Comparison of ENCODE assay signal across 8 cellular contexts in the genomic region with DNA sequence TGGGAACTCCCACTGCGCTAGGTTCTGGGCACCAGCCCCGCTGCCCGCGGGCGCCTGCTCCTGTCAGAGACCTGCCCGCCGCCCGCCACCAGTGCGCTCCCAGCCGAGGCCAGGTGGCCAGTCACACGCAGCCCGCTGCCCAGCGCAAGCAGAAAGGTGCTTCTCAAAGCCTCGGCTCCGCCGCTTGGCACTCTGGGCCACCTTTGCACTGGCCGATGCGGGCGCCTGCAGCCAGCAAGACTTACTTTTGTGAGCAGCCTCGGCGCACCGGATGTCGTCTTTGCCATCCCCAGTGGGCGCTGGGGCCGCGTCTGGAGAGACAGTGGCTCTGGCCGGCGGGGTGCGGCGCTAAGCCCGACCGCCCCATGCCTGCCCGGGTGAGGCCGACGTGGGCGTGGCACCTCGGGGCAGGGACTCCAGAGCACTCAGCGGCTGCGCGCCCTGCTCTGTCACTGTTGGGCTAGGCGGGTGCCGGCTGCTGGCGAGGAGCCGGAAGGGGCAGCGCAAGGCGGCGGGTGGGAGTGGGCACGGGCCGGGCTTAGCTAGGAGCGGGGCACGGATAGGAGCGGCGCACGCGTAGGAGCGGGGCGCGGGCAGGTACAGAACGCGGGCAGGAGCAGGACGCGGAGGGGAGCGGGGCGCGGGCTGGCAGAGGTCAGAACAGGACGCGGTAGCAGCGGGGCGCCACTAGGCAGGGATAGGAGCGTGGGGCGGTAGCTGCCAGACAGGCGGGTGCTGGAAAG. TPM values are rescaled to one million over a fixed set of nuclear protein-coding genes. Genes with fewer than 3 reads are reported as not detected.
DNase-seq lines count a peak whose midpoint lies in the region; ATAC-seq, FAIRE-seq and TF ChIP-seq lines count a peak whose summit lies in the region.
"Not testable (repeated sequence)": the region's sequence is repeated elsewhere in the genome, so short reads cannot be mapped to it uniquely, and the experiment has no call there.

No MANE protein-coding gene starts in this region.

- not testable (repeated sequence) for H3K9ac ChIP-seq in H9 (ENCODE audit: extremely low read depth, insufficient read length, low read length); K562 (ENCODE audit: insufficient read depth in 1 of 2, low read depth in 2 of 2, low read length in 2 of 2); mesenchymal stem cell (ENCODE audit: low read length)

- not testable (repeated sequence) for H3K36me3 ChIP-seq in K562 (ENCODE audit: control insufficient read depth, insufficient read depth, low read length); mesenchymal stem cell (ENCODE audit: control insufficient read depth in 1 of 2, insufficient read depth in 2 of 2, low read depth in 1 of 2, low read length in 2 of 2)

- not testable (repeated sequence) for ATAC-seq in K562

- H3K4me1 Mint-ChIP-seq in H9: peaks cover 12 to 17% of the 10 kb centered on the region in 2 experiments
- H3K4me1 Mint-ChIP-seq in glutamatergic neuron (ENCODE audit: low read depth, unreplicated experiment): not testable (repeated sequence)

- H4K8ac ChIP-seq in H9 (replicated peaks; ENCODE audit: insufficient read length, low read depth, low read length); mesenchymal stem cell (ENCODE audit: low read length): not testable (repeated sequence)

- H3K27ac ChIP-seq in H9 (ENCODE audit: insufficient read length, low read depth, low read length); K562 (ENCODE audit: extremely low read depth, low read depth, low read length); mesenchymal stem cell (ENCODE audit: low read length, poor library complexity, severe bottlenecking): not testable (repeated sequence)

- H4K5ac ChIP-seq in H9 (ENCODE audit: insufficient read length, low read depth, low read length): not testable (repeated sequence)

- not testable (repeated sequence) for TF ChIP-seq EP300 in K562 (IDR thresholded peaks at IDR 0.05; ENCODE audit: low read length)

- not testable (repeated sequence) for H3K9me3 ChIP-seq in H9 (ENCODE audit: control insufficient read depth, low read depth, low read length); K562 (replicated peaks; ENCODE audit: control insufficient read depth, insufficient read depth, low read depth, low read length); mesenchymal stem cell (ENCODE audit: control insufficient read depth, low read length)

- DNase-seq in AG04449 (ENCODE audit: low read depth, low spot score); K562 (ENCODE audit: extremely low read depth in 1 of 4, low spot score in 3 of 4); glutamatergic neuron; mesenchymal stem cell; skeletal muscle cell (ENCODE audit: low read depth): not testable (repeated sequence)
- DNase-seq in H9 (peak; percentile 47), NCI-H69 (lab: John Stamatoyannopoulos, UW) (peak; percentile 80)
- peak; percentile 16 to 20 for DNase-seq in activated CD4-positive, alpha-beta T cell treated with anti-CD3 and anti-CD28 coated beads, Interleukin-2, amount 50 U/mL, for 48 hours

- H3K27me3 ChIP-seq in H9 (ENCODE audit: insufficient read depth, low read length); K562 (ENCODE audit: control insufficient read depth in 2 of 2, insufficient read depth in 2 of 2, low read length in 2 of 2): not testable (repeated sequence)
- H3K27me3 ChIP-seq in mesenchymal stem cell (ENCODE audit: control insufficient read depth in 1 of 2, insufficient read depth in 1 of 2, low read length in 2 of 2): peaks cover 13 to 14% of the 10 kb centered on the region in 2 experiments

- not testable (repeated sequence) for H4K91ac ChIP-seq in H9 (ENCODE audit: insufficient read length, low read depth, low read length)
- peak overlapping the region; percentile 68 for H4K91ac ChIP-seq in mesenchymal stem cell (ENCODE audit: low read length)

- H3K4me2 ChIP-seq in H9 (ENCODE audit: insufficient read depth, insufficient read length, low read length): peak overlapping the region; percentile 10
- H3K4me2 ChIP-seq in K562 (ENCODE audit: insufficient read depth, low read length): not testable (repeated sequence)
- peak overlapping the region; percentile 65 for H3K4me2 ChIP-seq in mesenchymal stem cell (ENCODE audit: low read length, poor library complexity, severe bottlenecking)

- H2BK5ac ChIP-seq in H9 (ENCODE audit: insufficient read length, low read length); mesenchymal stem cell (ENCODE audit: low read depth, low read length, poor library complexity, severe bottlenecking): not testable (repeated sequence)

- H4K20me1 ChIP-seq in H9 (ENCODE audit: control insufficient read depth, insufficient read depth, insufficient read length); K562 (replicated peaks; ENCODE audit: control insufficient read depth, insufficient read depth, low read length): not testable (repeated sequence)

- not testable (repeated sequence) for H3K56ac ChIP-seq in H9 (ENCODE audit: insufficient read length, low read depth, low read length)

- H2AK5ac ChIP-seq in H9 (ENCODE audit: insufficient read length, low read length); mesenchymal stem cell (ENCODE audit: low read length, severe bottlenecking): not testable (repeated sequence)

- H2BK20ac ChIP-seq in H9 (ENCODE audit: low read depth, low read length, poor library complexity, severe bottlenecking): not testable (repeated sequence)

- H3K4me3 Mint-ChIP-seq in H9: peak overlapping the region; percentile 74 to 85
- peak overlapping the region; percentile 78 for H3K4me3 Mint-ChIP-seq in glutamatergic neuron (ENCODE audit: unreplicated experiment)

- not testable (repeated sequence) for TF ChIP-seq RAD21 in K562 (CRISPR knock-in tag; conservative IDR thresholded peaks at IDR 0.05 in 1 of 2, IDR thresholded peaks at IDR 0.05 in 1 of 2)

- H3K23ac ChIP-seq in H9 (ENCODE audit: insufficient read length, low read depth, low read length); mesenchymal stem cell (ENCODE audit: low read length in 2 of 2): not testable (repeated sequence)

- not testable (repeated sequence) for H3K79me2 ChIP-seq in H9 (ENCODE audit: insufficient read depth, low read length); K562 (ENCODE audit: control insufficient read depth, insufficient read depth, low read length)

- not testable (repeated sequence) for H3K9me3 Mint-ChIP-seq in H9; glutamatergic neuron (ENCODE audit: unreplicated experiment)

- POLR2A ChIA-PET in AG04449 (lab: Yijun Ruan, JAX); K562 (lab: Yijun Ruan, JAX): not testable (repeated sequence)

- peak overlapping the region; percentile 27; the same call in 1 of the 2 replicates for H3K4me3 ChIP-seq in AG04449 (ENCODE audit: low read depth, low read length)
- H3K4me3 ChIP-seq in K562: not testable (repeated sequence)
- H3K4me3 ChIP-seq in mesenchymal stem cell (ENCODE audit: insufficient read depth in 1 of 2, low read depth in 1 of 2, low read length in 2 of 2): peak overlapping the region in 1 of 2 experiments; percentile 41
- H3K4me3 ChIP-seq in skeletal muscle cell (ENCODE audit: low read depth, low read length): peak overlapping the region; percentile 33

- H3T11ph ChIP-seq in H9 (ENCODE audit: low read length): not testable (repeated sequence)

- CTCF ChIA-PET in AG04449 (lab: Yijun Ruan, JAX); K562 (lab: Yijun Ruan, JAX; ENCODE audit: low intra/inter-chr PET ratio): not testable (repeated sequence)

- not testable (repeated sequence) for TF ChIP-seq CTCF in AG04449 (IDR thresholded peaks at IDR 0.05; ENCODE audit: insufficient read depth, low read length, missing control alignments); H9 (conservative IDR thresholded peaks at IDR 0.05); K562 (IDR thresholded peaks at IDR 0.05 in 2 of 3, conservative IDR thresholded peaks at IDR 0.05 in 1 of 3; ENCODE audit: insufficient read depth in 2 of 3, low read depth in 1 of 3, low read length in 3 of 3); glutamatergic neuron (IDR thresholded peaks at IDR 0.05; ENCODE audit: partially characterized antibody, unreplicated experiment)

- H3K36me3 Mint-ChIP-seq in H9 (ENCODE audit: insufficient read depth in 1 of 3, low read depth in 3 of 3); glutamatergic neuron (ENCODE audit: unreplicated experiment): not testable (repeated sequence)

- H3K27me3 Mint-ChIP-seq in H9 (ENCODE audit: low read depth): peaks cover 53% of the 10 kb centered on the region
- H3K27me3 Mint-ChIP-seq in glutamatergic neuron (ENCODE audit: unreplicated experiment): not testable (repeated sequence)

- in situ Hi-C loops in K562 (cut with MboI): not testable (repeated sequence)

- H3K9me1 ChIP-seq in K562 (ENCODE audit: control insufficient read depth, insufficient read depth, low read length): not testable (repeated sequence)

- not testable (repeated sequence) for H3K4me1 ChIP-seq in H9 (ENCODE audit: insufficient read depth, low read length); mesenchymal stem cell (ENCODE audit: control insufficient read depth, insufficient read depth, low read depth, low read length)
- H3K4me1 ChIP-seq in K562 (replicated peaks in 1 of 2; ENCODE audit: control insufficient read depth in 2 of 2, insufficient read depth in 2 of 2, low read length in 2 of 2): peaks cover 4 to 27% of the 10 kb centered on the region in 2 experiments; a peak in 4 of 5 replicates

- H2BK15ac ChIP-seq in H9 (ENCODE audit: low read depth, low read length); mesenchymal stem cell (ENCODE audit: low read depth, poor library complexity, severe bottlenecking): not testable (repeated sequence)

- not testable (repeated sequence) for H3K79me1 ChIP-seq in H9 (ENCODE audit: insufficient read depth, low read depth, low read length, poor library complexity, severe bottlenecking); mesenchymal stem cell (replicated peaks; ENCODE audit: low read length, poor library complexity, severe bottlenecking)

- not testable (repeated sequence) for H3K4ac ChIP-seq in H9 (ENCODE audit: low read depth, low read length); mesenchymal stem cell (ENCODE audit: low read depth in 1 of 2, low read length in 2 of 2)

- not testable (repeated sequence) for FAIRE-seq in K562 (lab: Jason Lieb, UNC)

- not testable (repeated sequence) for H3K27ac Mint-ChIP-seq in H9; glutamatergic neuron (ENCODE audit: unreplicated experiment)

- not testable (repeated sequence) for BruUV-seq in K562 (replicated peaks; lab: Mats Ljungman, UMichigan)

- not testable (repeated sequence) for H2BK120ac ChIP-seq in H9 (ENCODE audit: low read depth, low read length, poor library complexity, severe bottlenecking); mesenchymal stem cell (ENCODE audit: low read depth, low read length)

- not testable (repeated sequence) for TF ChIP-seq POLR2A in K562 (conservative IDR thresholded peaks at IDR 0.05)

- H3K23me2 ChIP-seq in H9 (ENCODE audit: insufficient read length, low read depth, low read length, poor library complexity, severe bottlenecking): not testable (repeated sequence)

- not testable (repeated sequence) for H3K18ac ChIP-seq in H9 (ENCODE audit: insufficient read length, low read depth, low read length)
- H3K18ac ChIP-seq in mesenchymal stem cell (ENCODE audit: low read depth in 1 of 2, low read length in 2 of 2): peak overlapping the region in 1 of 2 experiments; percentile 12

- intact Hi-C loops in K562 (cut with micrococcal nuclease): not testable (repeated sequence)

- H2AFZ ChIP-seq in H9 (ENCODE audit: low read length); K562 (ENCODE audit: low read depth, low read length): not testable (repeated sequence)
- H2AFZ ChIP-seq in mesenchymal stem cell (ENCODE audit: low read depth, low read length): peak overlapping the region; percentile 63

- WGBS in H9 (ENCODE audit: extremely low coverage, insufficient read length, low lambda C conversion rate): no CpG with 5 or more reads among the region's 72 CpGs
- WGBS in K562 (ENCODE audit: insufficient coverage, low coverage, missing lambda C conversion rate): 89% methylated on average over 16 of the region's 72 CpGs
- 8% methylated on average over 23 of the region's 72 CpGs for WGBS in mesenchymal stem cell

- not testable (repeated sequence) for H2BK12ac ChIP-seq in H9 (ENCODE audit: insufficient read length, low read depth, low read length)
- H2BK12ac ChIP-seq in mesenchymal stem cell (ENCODE audit: low read length in 2 of 2): peak overlapping the region in 1 of 2 experiments; percentile 72

- H3K14ac ChIP-seq in H9 (ENCODE audit: insufficient read depth, low read length); mesenchymal stem cell (ENCODE audit: low read length in 2 of 2): not testable (repeated sequence)

RNA-seq across cellular contexts. Expression of a gene that starts 39.1 kb away (rescaled TPM):
- 16.2 and 17.7 TPM in 2 replicates for total RNA-seq in H9 (2021)
- total RNA-seq in K562 (2011; cell fraction: chromatin; rRNA removed; ENCODE audit: low replicate concordance): 45.4 and 75.5 TPM in 2 replicates
- 20.5 and 28.2 TPM in 2 replicates for total RNA-seq in K562 (2011; cell fraction: nucleolus; rRNA removed)
- 29.3 and 39.0 TPM in 2 replicates for total RNA-seq in K562 (2011; cell fraction: nucleoplasm; rRNA removed)
- total RNA-seq in K562 (2014; rRNA removed): 13.9 and 18.6 TPM in 2 replicates
- total RNA-seq in K562 (2014; rRNA removed; fragmentation: Illumina TruSeq; extraction: Trizol): 19.7 and 20.2 TPM in 2 replicates
- total RNA-seq in K562 (2015; rRNA removed; fragmentation: Illumina TruSeq; extraction: Trizol): 22.1 and 23.4 TPM in 2 replicates
- 25.4 and 29.8 TPM in 2 replicates for total RNA-seq in K562 (2021)
- 10.8 and 17.6 TPM in 2 replicates for polyA plus RNA-seq in K562 (2011; rRNA removed)
- 14.2 and 16.1 TPM in 2 replicates for polyA plus RNA-seq in K562 (2011; cell fraction: cytosol; rRNA removed)
- polyA plus RNA-seq in K562 (2011; cell fraction: nucleus; rRNA removed): 23.9 and 25.8 TPM in 2 replicates
- 20.9 and 21.0 TPM in 2 replicates for polyA plus RNA-seq in K562 (2012)
- polyA plus RNA-seq in K562 (2014; fragmentation: Illumina TruSeq; extraction: Trizol): 28.7 and 36.3 TPM in 2 replicates
- polyA plus RNA-seq in K562 (2014; fragmentation: Nextera tagmentation; extraction: Ambion mirVana): 1 to 10 TPM; 7.2 to 8.1 TPM
- 12.2 and 14.7 TPM in 2 replicates for polyA plus RNA-seq in K562 (2014; rRNA removed)
- polyA minus RNA-seq in K562 (2011; rRNA and poly(A)+ RNA removed): 28.0 and 41.4 TPM in 2 replicates
- polyA minus RNA-seq in K562 (2011; cell fraction: cytosol; rRNA and poly(A)+ RNA removed): 17.2 and 20.8 TPM in 2 replicates
- 16.8 and 32.4 TPM in 2 replicates for polyA minus RNA-seq in K562 (2011; cell fraction: nucleus; rRNA and poly(A)+ RNA removed)
- 35.2 TPM for total RNA-seq in glutamatergic neuron (ENCODE audit: unreplicated experiment)
- polyA plus RNA-seq in mesenchymal stem cell (2013, experiment 1 of 2): 13.6 TPM
- polyA plus RNA-seq in mesenchymal stem cell (2013, experiment 2 of 2): 13.9 TPM
